ENCODE assay signal across 27 cellular contexts in genomic region chr20:3545401-3545925, GRCh38.
DNase-seq lines count a peak whose midpoint lies in the region; ATAC-seq, FAIRE-seq and TF ChIP-seq lines count a peak whose summit lies in the region.
"Had no signal": no experiment of that assay in that cellular context is flagged by ENCODE, and none has a peak within 500 bp of the region (broad histone marks: within the 10 kb centered on the region; RNA-seq: fewer than 3 reads in every experiment).

No MANE protein-coding gene starts in this region.

- no CpG with 5 or more reads among the region's 1 CpG for WGBS in neuronal stem cell (ENCODE audit: extremely low coverage in 2 of 2, insufficient read length in 2 of 2, insufficient replicate concordance in 1 of 2), 2 donors

- H2BK5ac ChIP-seq in neuronal stem cell (ENCODE audit: low read length) = no peak overlapping the region

- no peak for FAIRE-seq in astrocyte (lab: Jason Lieb, UNC)
- FAIRE-seq: GM12878, H1 had no signal

- TF ChIP-seq CTCF in astrocyte (IDR thresholded peaks at IDR 0.05; ENCODE audit: insufficient read depth, low read depth, low read length) (no peak), mesothelial cell of epicardium (IDR thresholded peaks at IDR 0.05; ENCODE audit: unreplicated experiment) (no peak)

- H3K27me3 ChIP-seq in astrocyte (ENCODE audit: insufficient read depth, low read length) (no peaks in the 10 kb centered on the region), neuronal stem cell (ENCODE audit: control insufficient read depth in 3 of 3, insufficient read depth in 3 of 3, low read depth in 1 of 3, low read length in 3 of 3) (no peaks in the 10 kb centered on the region), MG63 (no peaks in the 10 kb centered on the region)

- H3K9me3 Mint-ChIP-seq in astrocyte (ENCODE audit: unreplicated experiment) = no peaks in the 10 kb centered on the region
- H3K9me3 Mint-ChIP-seq in mesothelial cell of epicardium = no peaks in the 10 kb centered on the region
- H3K9me3 Mint-ChIP-seq: CD8-positive, alpha-beta T cell had no signal

- no peak overlapping the region for H3K4ac ChIP-seq in neuronal stem cell (ENCODE audit: low read length)

- H3K23ac ChIP-seq in neuronal stem cell (ENCODE audit: low read depth, low read length, poor library complexity) = no peak overlapping the region

- peak overlapping the region; percentile 15 for H3K27ac Mint-ChIP-seq in astrocyte (ENCODE audit: unreplicated experiment)
- peak overlapping the region; percentile 57 for H3K27ac Mint-ChIP-seq in mesothelial cell of epicardium
- H3K27ac Mint-ChIP-seq: B cell; CD8-positive, alpha-beta T cell had no signal

- H3K4me1 ChIP-seq in astrocyte (ENCODE audit: insufficient read depth, low read length) (no peaks in the 10 kb centered on the region), neuronal stem cell (ENCODE audit: control insufficient read depth in 2 of 2, insufficient read depth in 1 of 2, low read depth in 1 of 2, low read length in 2 of 2) (no peaks in the 10 kb centered on the region)

- H3K14ac ChIP-seq in neuronal stem cell (ENCODE audit: low read length) = no peak overlapping the region

- no peak overlapping the region for H2BK120ac ChIP-seq in neuronal stem cell (ENCODE audit: low read depth, low read length)

- H3K4me1 Mint-ChIP-seq in astrocyte (ENCODE audit: low read depth, unreplicated experiment) (peaks cover 15% of the 10 kb centered on the region), mesothelial cell of epicardium (peaks cover 5% of the 10 kb centered on the region)
- H3K4me1 Mint-ChIP-seq: B cell had no signal

- no peak overlapping the region for H3K4me2 ChIP-seq in astrocyte (ENCODE audit: low read length)
- no peak overlapping the region for H3K4me2 ChIP-seq in neuronal stem cell (ENCODE audit: insufficient read depth, low read length, poor library complexity, severe bottlenecking)

- no peak overlapping the region for H2BK15ac ChIP-seq in neuronal stem cell (ENCODE audit: low read length)

- H3K27me3 Mint-ChIP-seq in astrocyte (ENCODE audit: low read depth, unreplicated experiment) = no peaks in the 10 kb centered on the region
- H3K27me3 Mint-ChIP-seq in mesothelial cell of epicardium (ENCODE audit: low read depth) = no peaks in the 10 kb centered on the region
- H3K27me3 Mint-ChIP-seq: B cell had no signal

- H3K9ac ChIP-seq in astrocyte (ENCODE audit: low read length) (no peak overlapping the region), neuronal stem cell (ENCODE audit: low read depth, low read length, poor library complexity) (no peak overlapping the region)

- H3K27ac ChIP-seq in astrocyte (ENCODE audit: low read depth, low read length) = no peak overlapping the region
- H3K27ac ChIP-seq in neuronal stem cell (replicated peaks; ENCODE audit: low read length) = no peak overlapping the region
- H3K27ac ChIP-seq: C4-2B, HL-60, SK-N-MC had no signal

- H4K20me1 ChIP-seq in astrocyte (ENCODE audit: insufficient read depth, low read length) = no peaks in the 10 kb centered on the region

- no peak overlapping the region for H2BK12ac ChIP-seq in neuronal stem cell (ENCODE audit: low read length)

- DNase-seq in RPMI7951 (ENCODE audit: low read depth) (peak; percentile 14), astrocyte (ENCODE audit: low read depth) (no peak), epidermal melanocyte (ENCODE audit: insufficient read length, low spot score) (peak; percentile 24), mesothelial cell of epicardium (ENCODE audit: low spot score in 2 of 2, unreplicated experiment in 2 of 2) (no peak), SK-N-DZ (ENCODE audit: low spot score) (no peak), neuronal stem cell (ENCODE audit: low spot score) (no peak), MG63 (no peak)
- DNase-seq: CD8-positive, alpha-beta T cell; DMS 273 treated with DMSO at 0.1 percent for 48 hours; DMS79; EL; GDM1; HCEC 1CT; Karpas-422; NCI-H1694; NCI-H2029 treated with DMSO at 0.1 percent for 48 hours; NCI-H2171; NCI-H226; NCI-H510A; SHP77 had no signal

- H3K4me3 Mint-ChIP-seq in astrocyte (ENCODE audit: unreplicated experiment) (peak overlapping the region; percentile 8), mesothelial cell of epicardium (no peak overlapping the region)
- H3K4me3 Mint-ChIP-seq: B cell; CD8-positive, alpha-beta T cell had no signal

- H4K91ac ChIP-seq in neuronal stem cell (ENCODE audit: low read depth, low read length, poor library complexity) = no peak overlapping the region

- ATAC-seq in GM19035 (IDR thresholded peaks at IDR 0.05; ENCODE audit: unreplicated experiment) = no peak
- ATAC-seq: CD8-positive, alpha-beta T cell; GM12878 had no signal

- H3K36me3 ChIP-seq in astrocyte (ENCODE audit: insufficient read depth, low read length) (peaks cover 2% of the 10 kb centered on the region), neuronal stem cell (replicated peaks in 1 of 2; ENCODE audit: control insufficient read depth in 2 of 2, insufficient read depth in 2 of 2, low read length in 2 of 2) (peaks cover 2 to 20% of the 10 kb centered on the region in 2 donors), MG63 (no peaks in the 10 kb centered on the region)

- H3K9me3 ChIP-seq in astrocyte (ENCODE audit: insufficient read depth, low read depth, low read length) (no peaks in the 10 kb centered on the region), neuronal stem cell (replicated peaks in 1 of 2; ENCODE audit: control insufficient read depth in 2 of 2, insufficient read depth in 1 of 2, low read depth in 1 of 2, low read length in 2 of 2) (no peaks in the 10 kb centered on the region), MG63 (no peaks in the 10 kb centered on the region)

- H3K36me3 Mint-ChIP-seq in astrocyte (ENCODE audit: low read depth, unreplicated experiment) (peaks cover 1% of the 10 kb centered on the region), mesothelial cell of epicardium (peaks cover 15% of the 10 kb centered on the region)

- H4K8ac ChIP-seq in neuronal stem cell (ENCODE audit: low read depth, low read length) = no peak overlapping the region

- no peak overlapping the region for H3K18ac ChIP-seq in neuronal stem cell (ENCODE audit: low read length)

- no peak overlapping the region for H3K4me3 ChIP-seq in astrocyte (ENCODE audit: insufficient read depth, low read depth, low read length)
- H3K4me3 ChIP-seq in neuronal stem cell (ENCODE audit: low read length in 2 of 2) = no peak overlapping the region
- no peak overlapping the region for H3K4me3 ChIP-seq in MG63
- H3K4me3 ChIP-seq: GM12878, SK-N-MC had no signal

- H3K79me1 ChIP-seq in neuronal stem cell (ENCODE audit: low read depth, low read length) = no peaks in the 10 kb centered on the region

- no peak overlapping the region for H2AK5ac ChIP-seq in neuronal stem cell (ENCODE audit: low read depth, low read length)

- no peak overlapping the region for H2AFZ ChIP-seq in astrocyte (ENCODE audit: low read depth, low read length)
- no peak overlapping the region for H2AFZ ChIP-seq in neuronal stem cell (ENCODE audit: low read length)

- no peaks in the 10 kb centered on the region for H3K79me2 ChIP-seq in astrocyte (ENCODE audit: insufficient read depth, low read length)

Comparison
In these comparisons a context has a peak if more than half of its experiments do, and no peak if none do; other contexts are left out.
1. DNase-seq: peak in RPMI7951 (single experiment) and epidermal melanocyte (single experiment); none in astrocyte (single experiment), mesothelial cell of epicardium (0 of 2), SK-N-DZ (single experiment), neuronal stem cell (single experiment) and MG63 (single experiment).